ENCODE assay signal across 8 cellular contexts in genomic region chr17:68237369-68238172, GRCh38. TPM values are rescaled to one million over a fixed set of nuclear protein-coding genes. Genes with fewer than 3 reads are reported as not detected.
A peak's percentile ranks its signal among the peaks of the same experiment; 100 is the strongest.
DNase-seq lines count a peak whose midpoint lies in the region; ATAC-seq and TF ChIP-seq lines count a peak whose summit lies in the region.
"Not testable (repeated sequence)": the region's sequence is repeated elsewhere in the genome, so short reads cannot be mapped to it uniquely, and the experiment has no call there.

No MANE protein-coding gene starts in this region.

- H3K4me1 ChIP-seq in heart right ventricle (peaks cover 0 to 41% (median 6%) of the 10 kb centered on the region in 9 donors), spleen (peaks cover 14 to 73% (median 57%) of the 10 kb centered on the region in 6 donors)

- H3K4me3 ChIP-seq in SU-DHL-6 (ENCODE audit: insufficient read depth, low read length, poor library complexity, severe bottlenecking) (peak overlapping the region; percentile 39), heart right ventricle (peak overlapping the region in 1 of 10 donors; percentile 30), spleen (peak overlapping the region in 4 of 8 donors; percentile 4 to 45 (median 22))

- H3K27ac ChIP-seq in SU-DHL-6 (ENCODE audit: low read depth, low read length) (peak overlapping the region; percentile 99), heart right ventricle (peak overlapping the region in 8 of 10 donors; percentile 10 to 91 (median 55)), spleen (peak overlapping the region; percentile 85 to 99 (median 94))

- H4K20me1 ChIP-seq in SU-DHL-6 (ENCODE audit: low read depth, low read length), result not testable (repeated sequence)

- not testable (repeated sequence) for H3K9me2 ChIP-seq in SU-DHL-6 (replicated peaks; ENCODE audit: insufficient read depth, low read length)

- peaks cover 12% of the 10 kb centered on the region; the same call in 1 of the 2 replicates for H3K79me2 ChIP-seq in SU-DHL-6 (ENCODE audit: insufficient read depth, low read length)

- 76 to 80% methylated on average over 16 of the region's 16 CpGs for WGBS in heart right ventricle, 2 donors
- 17 to 28% (median 20%) methylated on average over 16 of the region's 16 CpGs for WGBS in spleen, 5 donors

- peaks cover 43% of the 10 kb centered on the region for H3K4me1 Mint-ChIP-seq in CD14-positive monocyte

- TF ChIP-seq CTCF in CD14-positive monocyte (IDR thresholded peaks at IDR 0.05); SU-DHL-6 (IDR thresholded peaks at IDR 0.05; ENCODE audit: insufficient read depth, low read length, poor library complexity, severe bottlenecking); heart right ventricle (IDR thresholded peaks at IDR 0.05); spleen (IDR thresholded peaks at IDR 0.05 in 8 of 11, conservative IDR thresholded peaks at IDR 0.05 in 3 of 11): not testable (repeated sequence)

- ATAC-seq in GM18907 (IDR thresholded peaks at IDR 0.05; ENCODE audit: unreplicated experiment) (peak; percentile 70), HG02571 (IDR thresholded peaks at IDR 0.05; ENCODE audit: unreplicated experiment) (peak; percentile 72), HG03460 (IDR thresholded peaks at IDR 0.05; ENCODE audit: unreplicated experiment) (peak; percentile 69), heart right ventricle (peak in 7 of 8 donors; percentile 29 to 74 (median 50))

- H2AFZ ChIP-seq in SU-DHL-6 (ENCODE audit: low read depth, low read length, severe bottlenecking), result not testable (repeated sequence)

- not testable (repeated sequence) for H3K9me3 ChIP-seq in SU-DHL-6 (ENCODE audit: insufficient read depth, low read length); heart right ventricle; spleen

- peak in 2 of 3 donors; percentile 61 to 88 for TF ChIP-seq POLR2A in spleen (IDR thresholded peaks at IDR 0.05)

- H3K27me3 ChIP-seq in SU-DHL-6 (ENCODE audit: low read length); heart right ventricle; spleen (replicated peaks in 1 of 7): not testable (repeated sequence)

- H3K9ac ChIP-seq in SU-DHL-6 (ENCODE audit: low read length), result peak overlapping the region; percentile 65

- not testable (repeated sequence) for H3K9me3 Mint-ChIP-seq in CD14-positive monocyte

- H3F3A ChIP-seq in SU-DHL-6 (ENCODE audit: insufficient read depth), result peaks cover 63% of the 10 kb centered on the region

- H3K36me3 ChIP-seq in SU-DHL-6 (ENCODE audit: low read length); heart right ventricle; spleen: not testable (repeated sequence)

- peak overlapping the region; percentile 75 to 91 for H3K4me3 Mint-ChIP-seq in CD14-positive monocyte

- H3K4me2 ChIP-seq in SU-DHL-6 (ENCODE audit: low read depth, low read length, poor library complexity, severe bottlenecking), result peak overlapping the region; percentile 79

- intact Hi-C loops in CD14-positive monocyte (cut with micrococcal nuclease), result loop anchor here in 1 of 2 donors (1.0 kb wide), 1 partner anchor 10 kb away; no protein-coding TSS in a partner anchor
- intact Hi-C loops in heart right ventricle (cut with DNase I); spleen (cut with DNase I; ENCODE audit: low total_unique reads): not testable (repeated sequence)

- DNase-seq in CD14-positive monocyte (ENCODE audit: low spot score) (peak; percentile 89), heart right ventricle (peak in 1 of 2 donors; percentile 17), spleen (peak; percentile 90)
- peak; percentile 52 for DNase-seq in activated effector memory CD4-positive, alpha-beta T cell treated with Interleukin-2 at 50 U/mL for 16 hours

- H3K27me3 Mint-ChIP-seq in CD14-positive monocyte (ENCODE audit: low read depth in 3 of 3), result not testable (repeated sequence)

- H3K27ac Mint-ChIP-seq in CD14-positive monocyte, result peak overlapping the region; percentile 100

- H3K36me3 Mint-ChIP-seq in CD14-positive monocyte, result not testable (repeated sequence)

RNA-seq across cellular contexts. Expression of gene AMZ2, which starts 10.3 kb away (rescaled TPM):
- polyA plus RNA-seq in CD14-positive monocyte (10 to 100 TPM; 67.2 to 67.6 TPM), heart right ventricle (10 to 100 TPM; 41.6 to 77.4 TPM), spleen (10 to 100 TPM; 60.1 to 75.1 (median 64.4) TPM)
- total RNA-seq in heart right ventricle (100 to 1,000 TPM in 8 of 10 donors, 10 to 100 TPM in 2; 70.7 to 140 (median 111) TPM), spleen (10 to 100 TPM; 40.4 to 55.0 (median 49.2) TPM)

RNA-seq across cellular contexts. Expression of gene SLC16A6, which starts 53.4 kb away (rescaled TPM):
- 10 to 100 TPM; 12.3 to 14.0 TPM for polyA plus RNA-seq in CD14-positive monocyte
- 1 to 10 TPM in 2 of 10 donors, under 1 TPM in 7, not detected in 1; 0.16 to 1.9 (median 0.59) TPM for total RNA-seq in heart right ventricle
- under 1 TPM; 0.14 to 0.80 TPM for polyA plus RNA-seq in heart right ventricle
- total RNA-seq in spleen, result 1 to 10 TPM; 4.4 to 8.7 (median 7.1) TPM
- 1 to 10 TPM; 1.5 to 2.1 (median 1.8) TPM for polyA plus RNA-seq in spleen

RNA-seq across cellular contexts. Expression of gene ARSG, which starts 53.7 kb away (rescaled TPM):
- polyA plus RNA-seq in CD14-positive monocyte, result 10 to 100 TPM; 15.5 to 19.2 TPM
- 1 to 10 TPM; 2.5 to 6.2 (median 3.5) TPM for total RNA-seq in heart right ventricle
- 1 to 10 TPM in 1 of 2 donors, under 1 TPM in 1; 0.95 to 3.5 TPM for polyA plus RNA-seq in heart right ventricle
- total RNA-seq in spleen, result 10 to 100 TPM; 10.4 to 24.3 (median 18.7) TPM
- polyA plus RNA-seq in spleen, result 1 to 10 TPM; 1.5 to 2.3 (median 2.1) TPM

Comparison
In these comparisons a context has a peak if more than half of its experiments do, and no peak if none do; other contexts are left out.
1. RNA of gene SLC16A6, which starts 53.4 kb away (polyA plus RNA-seq): 12.3 to 14.0 TPM in CD14-positive monocyte; 1.5 to 2.1 TPM in spleen and 0.14 to 0.80 TPM in heart right ventricle; every median in the first group is over 4 times any median in the second.
2. Peak in every context shown above with its lines, with median percentiles within 50 percentile points of each other: ATAC-seq and H3K27ac ChIP-seq.